Comparison of ENCODE assay signal across 10 cellular contexts in the genomic region with DNA sequence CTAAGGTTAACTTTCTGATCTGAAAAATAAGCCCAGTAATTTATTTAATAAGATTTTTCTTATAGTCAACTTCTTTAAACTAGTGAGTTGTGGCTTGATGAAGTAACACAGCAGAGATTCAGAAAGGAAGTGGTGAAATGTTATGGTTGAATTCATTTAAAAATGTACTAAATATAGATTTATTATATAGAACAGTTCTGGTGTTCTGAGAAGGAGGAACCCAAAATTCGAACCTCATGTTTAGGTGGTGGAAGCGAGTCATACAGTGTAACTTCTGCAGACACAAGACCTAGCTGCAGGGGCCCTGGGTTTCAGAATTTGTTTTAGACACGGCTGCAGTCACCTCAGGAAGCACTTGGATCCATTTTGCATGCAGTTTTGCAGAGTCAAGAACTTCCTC.
DNase-seq lines count a peak whose midpoint lies in the region; ATAC-seq and TF ChIP-seq lines count a peak whose summit lies in the region.
"Had no signal": no experiment of that assay in that cellular context is flagged by ENCODE, and none has a peak within 500 bp of the region (broad histone marks: within the 10 kb centered on the region; RNA-seq: fewer than 3 reads in every experiment).

No MANE protein-coding gene starts in this region.

- H2BK120ac ChIP-seq in mesenchymal stem cell (ENCODE audit: low read depth, low read length), result no peak overlapping the region

- no peak overlapping the region for H4K8ac ChIP-seq in mesenchymal stem cell (ENCODE audit: low read length)

- H3K4me1 ChIP-seq in mesenchymal stem cell (ENCODE audit: control insufficient read depth, insufficient read depth, low read depth, low read length) (peaks cover 5% of the 10 kb centered on the region), A673 (ENCODE audit: insufficient read depth, low read length, poor library complexity, severe bottlenecking) (no peaks in the 10 kb centered on the region)

- no peak overlapping the region for H2AFZ ChIP-seq in mesenchymal stem cell (ENCODE audit: low read depth, low read length)

- no peak overlapping the region for H3K14ac ChIP-seq in mesenchymal stem cell (ENCODE audit: low read length in 2 of 2)

- no peak overlapping the region for H3K23ac ChIP-seq in mesenchymal stem cell (ENCODE audit: low read length in 2 of 2)

- H3K27ac ChIP-seq in mesenchymal stem cell (ENCODE audit: low read length, poor library complexity, severe bottlenecking) (peak overlapping the region; percentile 52), A673 (ENCODE audit: low read depth, low read length, poor library complexity, severe bottlenecking) (no peak overlapping the region)

- H3K9ac ChIP-seq in mesenchymal stem cell (ENCODE audit: low read length), result no peak overlapping the region

- no peak overlapping the region for H2BK5ac ChIP-seq in mesenchymal stem cell (ENCODE audit: low read depth, low read length, poor library complexity, severe bottlenecking)

- no peak overlapping the region for H3K4me2 ChIP-seq in mesenchymal stem cell (ENCODE audit: low read length, poor library complexity, severe bottlenecking)

- WGBS in mesenchymal stem cell, result 88% methylated on average over 3 of the region's 3 CpGs

- H2BK12ac ChIP-seq in mesenchymal stem cell (ENCODE audit: low read length in 2 of 2), result no peak overlapping the region

- TF ChIP-seq CTCF in A673 (conservative IDR thresholded peaks at IDR 0.05; ENCODE audit: low read depth, low read length), result no peak

- no TSS peak for BruUV-seq in A673 (replicated peaks; lab: Mats Ljungman, UMichigan)

- peak; percentile 34 for DNase-seq in NAMALWA (ENCODE audit: low spot score)
- no peak for DNase-seq in mesenchymal stem cell
- DNase-seq in activated gamma-delta T cell treated with Interleukin-2 at 50 U/mL for 16 hours, result no peak
- DNase-seq in NCI-H446 treated with DMSO at 0.1 percent for 48 hours (lab: John Stamatoyannopoulos, UW), result no peak
- no peak for DNase-seq in A673 (ENCODE audit: low spot score)
- no peak for DNase-seq in NCI-H2227 treated with DMSO at 0.1 percent for 48 hours (lab: John Stamatoyannopoulos, UW)
- DNase-seq: activated CD4-positive, CD25-positive, alpha-beta regulatory T cell treated with anti-CD3 and anti-CD28 coated beads, Interleukin-2, amount 50 U/mL, for 72 hours; NCI-H82 had no signal

- no peak overlapping the region for H3K18ac ChIP-seq in mesenchymal stem cell (ENCODE audit: low read depth in 1 of 2, low read length in 2 of 2)

- CTCF ChIA-PET in A673 (lab: Charles Lee), result no interaction called here

- no peak overlapping the region for H3K4me3 ChIP-seq in mesenchymal stem cell (ENCODE audit: insufficient read depth in 1 of 2, low read depth in 1 of 2, low read length in 2 of 2)
- H3K4me3 ChIP-seq in A673 (ENCODE audit: low read depth, low read length, poor library complexity, severe bottlenecking), result no peak overlapping the region

- H3K4ac ChIP-seq in mesenchymal stem cell (ENCODE audit: low read depth in 1 of 2, low read length in 2 of 2), result no peak overlapping the region

- H3K79me1 ChIP-seq in mesenchymal stem cell (replicated peaks; ENCODE audit: low read length, poor library complexity, severe bottlenecking), result peaks cover 25% of the 10 kb centered on the region

- no peak overlapping the region for H4K91ac ChIP-seq in mesenchymal stem cell (ENCODE audit: low read length)

- POLR2A ChIA-PET in A673 (lab: Charles Lee; ENCODE audit: low non-redundant PET), result no interaction called here

- H3K9me3 ChIP-seq in mesenchymal stem cell (ENCODE audit: control insufficient read depth, low read length) (no peaks in the 10 kb centered on the region), A673 (ENCODE audit: low read depth, low read length, poor library complexity, severe bottlenecking) (no peaks in the 10 kb centered on the region)

- no peak overlapping the region for H2AK5ac ChIP-seq in mesenchymal stem cell (ENCODE audit: low read length, severe bottlenecking)

- H3K27me3 ChIP-seq in mesenchymal stem cell (ENCODE audit: control insufficient read depth in 1 of 2, insufficient read depth in 1 of 2, low read length in 2 of 2) (no peaks in the 10 kb centered on the region), A673 (replicated peaks; ENCODE audit: insufficient read depth, low read depth, low read length, poor library complexity) (no peaks in the 10 kb centered on the region)

- intact Hi-C loops in A673 (cut with micrococcal nuclease; ENCODE audit: unreplicated experiment), result no loop called here

- H3K36me3 ChIP-seq in mesenchymal stem cell (ENCODE audit: control insufficient read depth in 1 of 2, insufficient read depth in 2 of 2, low read depth in 1 of 2, low read length in 2 of 2) (peaks cover 37 to 92% of the 10 kb centered on the region in 2 experiments), A673 (ENCODE audit: insufficient read depth, low read length, poor library complexity, severe bottlenecking) (peaks cover 1% of the 10 kb centered on the region)

- ATAC-seq in GM18858 (IDR thresholded peaks at IDR 0.05; ENCODE audit: unreplicated experiment) (peak; percentile 81), HG02610 (IDR thresholded peaks at IDR 0.05; ENCODE audit: unreplicated experiment) (peak; percentile 79)

- no peak overlapping the region for H2BK15ac ChIP-seq in mesenchymal stem cell (ENCODE audit: low read depth, poor library complexity, severe bottlenecking)
